In genomic region chr22:43118024-43118849, GRCh38 we compare ENCODE assay signal across 15 cellular contexts. TPM values are rescaled to one million over a fixed set of nuclear protein-coding genes. Genes with fewer than 3 reads are reported as not detected.
DNase-seq lines count a peak whose midpoint lies in the region; ATAC-seq and TF ChIP-seq lines count a peak whose summit lies in the region.
"Had no signal": no experiment of that assay in that cellular context is flagged by ENCODE, and none has a peak within 500 bp of the region (broad histone marks: within the 10 kb centered on the region; RNA-seq: fewer than 3 reads in every experiment).

No MANE protein-coding gene starts in this region.

- H3F3A ChIP-seq in DOHH2 (ENCODE audit: control insufficient read depth, insufficient read depth) = no peaks in the 10 kb centered on the region

- H3K4me1 ChIP-seq in DOHH2 (ENCODE audit: control insufficient read depth, low read length) (peaks cover 41% of the 10 kb centered on the region), OCI-LY7 (ENCODE audit: insufficient read depth, low read length, poor library complexity, severe bottlenecking) (peaks cover 100% of the 10 kb centered on the region), mucosa of rectum (ENCODE audit: control insufficient read depth in 2 of 2, insufficient read depth in 2 of 2, low read length in 2 of 2) (peaks cover 35 to 69% of the 10 kb centered on the region in 2 donors), prostate gland (replicated peaks) (peaks cover 17% of the 10 kb centered on the region), SJCRH30 (no peaks in the 10 kb centered on the region)

- H3K9me3 ChIP-seq in DOHH2 (ENCODE audit: control insufficient read depth, insufficient read depth, low read length) = no peaks in the 10 kb centered on the region
- H3K9me3 ChIP-seq in OCI-LY7 (ENCODE audit: low read length) = no peaks in the 10 kb centered on the region
- H3K9me3 ChIP-seq in mucosa of rectum (ENCODE audit: control insufficient read depth in 2 of 2, low read length in 2 of 2) = no peaks in the 10 kb centered on the region
- H3K9me3 ChIP-seq in prostate gland = no peaks in the 10 kb centered on the region
- no peaks in the 10 kb centered on the region for H3K9me3 ChIP-seq in SJCRH30 (replicated peaks)

- no peaks in the 10 kb centered on the region for H3K4me1 Mint-ChIP-seq in activated CD8-positive, alpha-beta T cell treated with anti-CD3 and anti-CD28 coated beads, Interleukin-2, amount 10 ng/mL, durations not matched to agents 7 days and 5 days (ENCODE audit: low read depth)
- H3K4me1 Mint-ChIP-seq: central memory CD8-positive, alpha-beta T cell had no signal

- peak; percentile 54 for DNase-seq in OCI-LY7 (ENCODE audit: low spot score)
- DNase-seq in prostate gland (ENCODE audit: low spot score) = no peak
- no peak for DNase-seq in activated CD8-positive, alpha-beta T cell treated with anti-CD3 and anti-CD28 coated beads, Interleukin-2, amount 10 ng/mL, durations not matched to agents 7 days and 5 days
- no peak for DNase-seq in SJCRH30
- DNase-seq: activated CD4-positive, alpha-beta T cell treated with anti-CD3 and anti-CD28 coated beads for 48 hours; activated T-cell treated with anti-CD3 and anti-CD28 coated beads, Interleukin-2, amount 50 U/mL, for 24 hours; NCI-H1417 treated with DMSO at 0.1 percent for 48 hours; NCI-H446 treated with DMSO at 0.1 percent for 48 hours; T-helper 1 cell had no signal

- H4K20me1 ChIP-seq in DOHH2 (ENCODE audit: control insufficient read depth, insufficient read depth, low read depth, low read length) = no peaks in the 10 kb centered on the region
- H4K20me1 ChIP-seq in OCI-LY7 (ENCODE audit: insufficient read depth, low read length) = no peaks in the 10 kb centered on the region

- BruUV-seq in OCI-LY7 (replicated peaks; lab: Mats Ljungman, UMichigan) = no TSS peak

- H3K27ac Mint-ChIP-seq in activated CD8-positive, alpha-beta T cell treated with anti-CD3 and anti-CD28 coated beads, Interleukin-2, amount 10 ng/mL, durations not matched to agents 7 days and 5 days = no peak overlapping the region
- H3K27ac Mint-ChIP-seq: activated T-cell treated with anti-CD3 and anti-CD28 coated beads, Interleukin-2, amount 50 U/mL, for 24 hours; mesothelial cell of epicardium had no signal

- 82% methylated on average over 21 of the region's 21 CpGs for WGBS in prostate gland

- H3K27ac ChIP-seq in DOHH2 (ENCODE audit: low read depth, low read length) (no peak overlapping the region), OCI-LY7 (ENCODE audit: low read depth, low read length, poor library complexity, severe bottlenecking) (peak overlapping the region; percentile 96), mucosa of rectum (ENCODE audit: low read depth in 2 of 2, low read length in 2 of 2) (peak overlapping the region; percentile 78 to 82), prostate gland (peak overlapping the region in 1 of 2 donors; percentile 33), SJCRH30 (no peak overlapping the region)

- CTCF ChIA-PET in OCI-LY7 (lab: Charles Lee; ENCODE audit: unreplicated experiment) = no interaction called here
- CTCF ChIA-PET in activated CD8-positive, alpha-beta T cell treated with anti-CD3 and anti-CD28 coated beads, Interleukin-2, amount 10 ng/mL, durations not matched to agents 7 days and 5 days (lab: Charles Lee) = no interaction called here

- ATAC-seq in HG02798 (IDR thresholded peaks at IDR 0.05; ENCODE audit: poor library complexity, unreplicated experiment) = peak; percentile 9
- ATAC-seq in activated CD8-positive, alpha-beta T cell treated with anti-CD3 and anti-CD28 coated beads, Interleukin-2, amount 10 ng/mL, durations not matched to agents 7 days and 5 days = no peak
- no peak for ATAC-seq in HG02973 (IDR thresholded peaks at IDR 0.05; ENCODE audit: unreplicated experiment)

- no peaks in the 10 kb centered on the region for H3K36me3 Mint-ChIP-seq in activated CD8-positive, alpha-beta T cell treated with anti-CD3 and anti-CD28 coated beads, Interleukin-2, amount 10 ng/mL, durations not matched to agents 7 days and 5 days (ENCODE audit: low read depth)
- H3K36me3 Mint-ChIP-seq: mesothelial cell of epicardium had no signal

- H2AFZ ChIP-seq in OCI-LY7 (ENCODE audit: low read length) = no peak overlapping the region

- H3K4me2 ChIP-seq in DOHH2 (ENCODE audit: low read length) = peak overlapping the region; percentile 67
- H3K4me2 ChIP-seq in OCI-LY7 (ENCODE audit: low read length) = peak overlapping the region; percentile 89

- no peak for TF ChIP-seq POLR2A in prostate gland (IDR thresholded peaks at IDR 0.05)

- no peaks in the 10 kb centered on the region for H3K27me3 Mint-ChIP-seq in activated CD8-positive, alpha-beta T cell treated with anti-CD3 and anti-CD28 coated beads, Interleukin-2, amount 10 ng/mL, durations not matched to agents 7 days and 5 days (ENCODE audit: low read depth)
- H3K27me3 Mint-ChIP-seq: activated T-cell treated with anti-CD3 and anti-CD28 coated beads, Interleukin-2, amount 50 U/mL, for 24 hours; central memory CD8-positive, alpha-beta T cell had no signal

- no peaks in the 10 kb centered on the region for H3K9me2 ChIP-seq in DOHH2 (replicated peaks; ENCODE audit: control insufficient read depth, low read length)
- H3K9me2 ChIP-seq in OCI-LY7 (ENCODE audit: insufficient read depth, low read length) = no peaks in the 10 kb centered on the region

- no peak overlapping the region for H3K4me3 Mint-ChIP-seq in activated CD8-positive, alpha-beta T cell treated with anti-CD3 and anti-CD28 coated beads, Interleukin-2, amount 10 ng/mL, durations not matched to agents 7 days and 5 days
- H3K4me3 Mint-ChIP-seq: activated T-cell treated with anti-CD3 and anti-CD28 coated beads, Interleukin-2, amount 50 U/mL, for 24 hours; central memory CD8-positive, alpha-beta T cell; mesothelial cell of epicardium had no signal

- intact Hi-C loops in OCI-LY7 (cut with micrococcal nuclease; ENCODE audit: unreplicated experiment) (loop anchor here (5.0 kb wide), 1 partner anchor 401 kb away; no protein-coding TSS in a partner anchor), prostate gland (cut with DNase I) (no loop called here)

- H3K36me3 ChIP-seq in DOHH2 (ENCODE audit: control insufficient read depth, low read length) (no peaks in the 10 kb centered on the region), OCI-LY7 (ENCODE audit: insufficient read depth, low read length) (peaks cover 78% of the 10 kb centered on the region), mucosa of rectum (ENCODE audit: control insufficient read depth in 2 of 2, insufficient read depth in 2 of 2, low read length in 2 of 2) (no peaks in the 10 kb centered on the region), prostate gland (no peaks in the 10 kb centered on the region), SJCRH30 (no peaks in the 10 kb centered on the region)

- H3K9me3 Mint-ChIP-seq in activated CD8-positive, alpha-beta T cell treated with anti-CD3 and anti-CD28 coated beads, Interleukin-2, amount 10 ng/mL, durations not matched to agents 7 days and 5 days (ENCODE audit: insufficient read depth) = no peaks in the 10 kb centered on the region
- H3K9me3 Mint-ChIP-seq: activated T-cell treated with anti-CD3 and anti-CD28 coated beads, Interleukin-2, amount 50 U/mL, for 24 hours; central memory CD8-positive, alpha-beta T cell; mesothelial cell of epicardium had no signal

- H3K4me3 ChIP-seq in DOHH2 (ENCODE audit: low read length) (peak overlapping the region; percentile 43), OCI-LY7 (ENCODE audit: low read depth, low read length, poor library complexity, severe bottlenecking) (peak overlapping the region; percentile 54), mucosa of rectum (ENCODE audit: low read length in 2 of 2) (peak overlapping the region in 1 of 2 donors; percentile 8), prostate gland (no peak overlapping the region), SJCRH30 (no peak overlapping the region)

- no peak for TF ChIP-seq CTCF in DOHH2 (IDR thresholded peaks at IDR 0.05; ENCODE audit: low read depth, low read length, poor library complexity, severe bottlenecking)
- TF ChIP-seq CTCF in OCI-LY7 (conservative IDR thresholded peaks at IDR 0.05; ENCODE audit: low read length) = no peak
- TF ChIP-seq CTCF in prostate gland (IDR thresholded peaks at IDR 0.05) = no peak

- H3K27me3 ChIP-seq in DOHH2 (ENCODE audit: control insufficient read depth, low read length) (peaks cover 34% of the 10 kb centered on the region), mucosa of rectum (ENCODE audit: control insufficient read depth in 2 of 2, insufficient read depth in 2 of 2, low read length in 2 of 2) (peaks cover 0 to 3% of the 10 kb centered on the region in 2 donors), prostate gland (replicated peaks; ENCODE audit: insufficient read depth) (no peaks in the 10 kb centered on the region), SJCRH30 (peaks cover 10% of the 10 kb centered on the region; the same call in 1 of the 2 replicates)

- peak overlapping the region in 1 of 2 donors; percentile 42 for H3K9ac ChIP-seq in mucosa of rectum (ENCODE audit: low read depth in 1 of 2, low read length in 2 of 2)

- POLR2A ChIA-PET in OCI-LY7 (lab: Charles Lee) = interaction anchor here (0.5 to 1.0 kb wide), 2 partner anchors 10 to 26 kb away, joined by 4 to 5 read pairs; no protein-coding TSS in a partner anchor
- POLR2A ChIA-PET in activated CD8-positive, alpha-beta T cell treated with anti-CD3 and anti-CD28 coated beads, Interleukin-2, amount 10 ng/mL, durations not matched to agents 7 days and 5 days (lab: Charles Lee) = no interaction called here

- H3K79me2 ChIP-seq in DOHH2 (ENCODE audit: control insufficient read depth, low read length) = no peaks in the 10 kb centered on the region
- peaks cover 95% of the 10 kb centered on the region for H3K79me2 ChIP-seq in OCI-LY7 (ENCODE audit: insufficient read depth, low read depth, low read length)

RNA-seq across cellular contexts. Expression of gene BIK, which starts 7.7 kb away (rescaled TPM):
- 104 and 143 TPM in 2 replicates for total RNA-seq in OCI-LY7 (2014; rRNA removed; shearing (Covaris generic))
- total RNA-seq in OCI-LY7 (2022) = 67.6 and 88.4 TPM in 2 replicates
- total RNA-seq in prostate gland = 10 to 100 TPM; 22.1 to 68.4 TPM
- 1 to 10 TPM; 1.7 to 2.0 TPM for total RNA-seq in activated CD8-positive, alpha-beta T cell treated with anti-CD3 and anti-CD28 coated beads, Interleukin-2, amount 10 ng/mL, durations not matched to agents 7 days and 5 days
- total RNA-seq in SJCRH30 (2014; rRNA removed; shearing (Covaris generic)) = 0.14 TPM in 1 of 2 replicates, not detected in the other

RNA-seq across cellular contexts. Expression of gene MCAT, which starts 25.0 kb away (rescaled TPM):
- total RNA-seq in OCI-LY7 (2014; rRNA removed; shearing (Covaris generic)) = 28.4 and 30.6 TPM in 2 replicates
- 23.1 and 33.2 TPM in 2 replicates for total RNA-seq in OCI-LY7 (2022)
- 10 to 100 TPM; 39.1 to 39.9 TPM for total RNA-seq in prostate gland
- total RNA-seq in activated CD8-positive, alpha-beta T cell treated with anti-CD3 and anti-CD28 coated beads, Interleukin-2, amount 10 ng/mL, durations not matched to agents 7 days and 5 days = 10 to 100 TPM; 10.9 to 11.6 TPM
- 19.7 and 20.8 TPM in 2 replicates for total RNA-seq in SJCRH30 (2014; rRNA removed; shearing (Covaris generic))

RNA-seq across cellular contexts. Expression of gene TTLL1, which starts 29.0 kb away (rescaled TPM):
- total RNA-seq in OCI-LY7 (2014; rRNA removed; shearing (Covaris generic)) = 5.5 and 5.8 TPM in 2 replicates
- total RNA-seq in OCI-LY7 (2022) (7.1 and 9.9 TPM in 2 replicates), prostate gland (10 to 100 TPM in 1 of 2 donors, 1 to 10 TPM in 1; 8.8 to 22.3 TPM)
- total RNA-seq in activated CD8-positive, alpha-beta T cell treated with anti-CD3 and anti-CD28 coated beads, Interleukin-2, amount 10 ng/mL, durations not matched to agents 7 days and 5 days = 1 to 10 TPM; 8.0 to 8.7 TPM
- 2.8 and 2.9 TPM in 2 replicates for total RNA-seq in SJCRH30 (2014; rRNA removed; shearing (Covaris generic))

RNA-seq across cellular contexts. Expression of gene TSPO, which starts 33.1 kb away (rescaled TPM):
- 47.1 and 59.6 TPM in 2 replicates for total RNA-seq in OCI-LY7 (2014; rRNA removed; shearing (Covaris generic))
- 55.5 and 69.9 TPM in 2 replicates for total RNA-seq in OCI-LY7 (2022)
- 100 to 1,000 TPM; 238 to 575 TPM for total RNA-seq in prostate gland
- total RNA-seq in activated CD8-positive, alpha-beta T cell treated with anti-CD3 and anti-CD28 coated beads, Interleukin-2, amount 10 ng/mL, durations not matched to agents 7 days and 5 days = 10 to 100 TPM; 90.0 to 91.8 TPM
- total RNA-seq in SJCRH30 (2014; rRNA removed; shearing (Covaris generic)) = 0.89 and 1.9 TPM in 2 replicates

Comparison
In these comparisons a context has a peak if more than half of its experiments do, and no peak if none do; other contexts are left out.
1. H3K27ac ChIP-seq: peak in OCI-LY7 (single experiment) and mucosa of rectum (2 of 2); none in DOHH2 (single experiment) and SJCRH30 (single experiment).
2. H3K4me3 ChIP-seq: peak in DOHH2 (single experiment) and OCI-LY7 (single experiment); none in prostate gland (0 of 2) and SJCRH30 (single experiment).
3. RNA of gene BIK, which starts 7.7 kb away (total RNA-seq): 67.6 to 143 TPM in OCI-LY7 and 22.1 to 68.4 TPM in prostate gland; 1.7 to 2.0 TPM in activated CD8-positive, alpha-beta T cell treated with anti-CD3 and anti-CD28 coated beads, Interleukin-2, amount 10 ng/mL, durations not matched to agents 7 days and 5 days and 0.14 TPM in SJCRH30; every median in the first group is over 4 times any median in the second.